In the genomic region with DNA sequence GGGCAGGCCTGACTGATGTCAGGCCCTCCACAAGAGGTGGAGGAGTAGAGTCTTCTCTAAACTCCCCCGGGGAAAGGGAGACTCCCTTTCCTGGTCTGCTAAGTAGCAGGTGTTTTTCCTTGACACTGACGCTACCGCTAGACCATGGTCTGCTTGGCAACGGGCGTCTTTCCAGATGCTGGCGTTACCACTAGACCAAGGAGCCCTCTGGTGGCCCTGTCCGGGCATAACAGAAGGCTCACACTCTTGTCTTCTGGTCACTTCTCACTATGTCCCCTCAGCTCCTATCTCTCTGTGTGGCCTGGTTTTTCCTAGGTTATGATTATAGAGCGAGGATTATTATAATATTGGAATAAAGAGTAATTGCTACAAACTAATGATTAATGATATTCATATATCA, we compare ENCODE assay signal across 1 cellular context.
TF ChIP-seq lines count a peak whose summit lies in the region.

No MANE protein-coding gene starts in this region.

TF ChIP-seq in K562, 482 proteins besides CTCF, POLR2A, EP300 and RAD21 (continued from another document):
- TF ChIP-seq ZBTB33 (CRISPR knock-in tag; IDR thresholded peaks at IDR 0.05) (peak; percentile 98), NFIC (IDR thresholded peaks at IDR 0.05) (peak; percentile 65)
